ENCODE assay signal across 10 cellular contexts in genomic region chr2:226649871-226650660, GRCh38.
DNase-seq lines count a peak whose midpoint lies in the region; ATAC-seq and TF ChIP-seq lines count a peak whose summit lies in the region.
"Had no signal": no experiment of that assay in that cellular context is flagged by ENCODE, and none has a peak within 500 bp of the region (broad histone marks: within the 10 kb centered on the region; RNA-seq: fewer than 3 reads in every experiment).

No MANE protein-coding gene starts in this region.

- peaks cover 31% of the 10 kb centered on the region for H3K4me1 Mint-ChIP-seq in activated T-cell treated with anti-CD3 and anti-CD28 coated beads, Interleukin-2, amount 50 U/mL, for 72 hours (ENCODE audit: low read depth)
- H3K4me1 Mint-ChIP-seq: B cell, natural killer cell had no signal

- H3K36me3 ChIP-seq in neuron (ENCODE audit: insufficient read depth, low read length) = no peaks in the 10 kb centered on the region
- H3K36me3 ChIP-seq in tibial artery = no peaks in the 10 kb centered on the region

- no peaks in the 10 kb centered on the region for H3K9me3 ChIP-seq in neuron (ENCODE audit: low read length)
- H3K9me3 ChIP-seq in tibial artery = peaks cover 0 to 4% (median 0%) of the 10 kb centered on the region in 3 donors

- intact Hi-C loops in tibial artery (cut with DNase I; ENCODE audit: low total_unique reads) = no loop called here

- DNase-seq in NCI-H2029 (lab: John Stamatoyannopoulos, UW) = peak; percentile 53
- DNase-seq in NCI-H2029 treated with DMSO at 0.1 percent for 48 hours (lab: John Stamatoyannopoulos, UW) = no peak
- peak; percentile 89 for DNase-seq in NCI-H69 (lab: John Stamatoyannopoulos, UW)
- peak; percentile 52 to 66 for DNase-seq in activated T-cell treated with anti-CD3 and anti-CD28 coated beads, Interleukin-2, amount 50 U/mL, for 72 hours
- DNase-seq in fibroblast of pulmonary artery (ENCODE audit: low read depth) = peak; percentile 100
- peak; percentile 77 to 84 for DNase-seq in tibial artery
- DNase-seq: natural killer cell had no signal

- ATAC-seq in HG03039 (IDR thresholded peaks at IDR 0.05; ENCODE audit: unreplicated experiment) = peak; percentile 83
- ATAC-seq in activated T-cell treated with anti-CD3 and anti-CD28 coated beads, Interleukin-2, amount 50 U/mL, for 72 hours (replicated peaks in 1 of 2) = peak; percentile 98

- peak overlapping the region; percentile 45 for H3K27ac Mint-ChIP-seq in activated T-cell treated with anti-CD3 and anti-CD28 coated beads, Interleukin-2, amount 50 U/mL, for 72 hours
- H3K27ac Mint-ChIP-seq: B cell, natural killer cell had no signal

- peak overlapping the region; percentile 60 for H2AFZ ChIP-seq in neuron (ENCODE audit: low read depth, low read length)

- H3K27me3 ChIP-seq in neuron (ENCODE audit: insufficient read depth, low read length) (no peaks in the 10 kb centered on the region), tibial artery (no peaks in the 10 kb centered on the region)

- no peak for TF ChIP-seq CTCF in fibroblast of pulmonary artery (IDR thresholded peaks at IDR 0.05; ENCODE audit: low read length, missing control alignments)
- no peak for TF ChIP-seq CTCF in tibial artery (IDR thresholded peaks at IDR 0.05)

- peaks cover 18% of the 10 kb centered on the region for H3K4me1 ChIP-seq in neuron (ENCODE audit: insufficient read depth, low read length)
- H3K4me1 ChIP-seq in tibial artery = peaks cover 0 to 24% (median 12%) of the 10 kb centered on the region in 4 donors

- H3K4me3 ChIP-seq in fibroblast of pulmonary artery (replicated peaks; ENCODE audit: low read depth, low read length) = no peak overlapping the region
- peak overlapping the region; percentile 27 for H3K4me3 ChIP-seq in neuron (ENCODE audit: low read length)
- H3K4me3 ChIP-seq in tibial artery = no peak overlapping the region

- H3K36me3 Mint-ChIP-seq in activated T-cell treated with anti-CD3 and anti-CD28 coated beads, Interleukin-2, amount 50 U/mL, for 72 hours (ENCODE audit: insufficient read depth in 2 of 2) = peaks cover 6 to 10% of the 10 kb centered on the region in 2 donors
- H3K36me3 Mint-ChIP-seq: natural killer cell had no signal

- H3K27ac ChIP-seq in tibial artery = peak overlapping the region; percentile 69 to 77

- H3K4me3 Mint-ChIP-seq in activated T-cell treated with anti-CD3 and anti-CD28 coated beads, Interleukin-2, amount 50 U/mL, for 72 hours = peak overlapping the region; percentile 19 to 25
- H3K4me3 Mint-ChIP-seq: B cell, natural killer cell had no signal

- peaks cover 4 to 6% of the 10 kb centered on the region in 2 donors for H3K9me3 Mint-ChIP-seq in activated T-cell treated with anti-CD3 and anti-CD28 coated beads, Interleukin-2, amount 50 U/mL, for 72 hours
- H3K9me3 Mint-ChIP-seq: natural killer cell had no signal

- no peaks in the 10 kb centered on the region for H3K27me3 Mint-ChIP-seq in activated T-cell treated with anti-CD3 and anti-CD28 coated beads, Interleukin-2, amount 50 U/mL, for 72 hours (ENCODE audit: low read depth)
